In genomic region chr17:60525347-60525623, GRCh38 we compare ENCODE assay signal across 8 cellular contexts. TPM values are rescaled to one million over a fixed set of nuclear protein-coding genes. Genes with fewer than 3 reads are reported as not detected.
DNase-seq lines count a peak whose midpoint lies in the region; ATAC-seq and TF ChIP-seq lines count a peak whose summit lies in the region.

No MANE protein-coding gene starts in this region.

- peak overlapping the region; percentile 78; the same call in 1 of the 2 replicates for H3K27ac ChIP-seq in KMS-11
- H3K27ac ChIP-seq in upper lobe of right lung = peak overlapping the region; percentile 99

- H3K4me1 ChIP-seq in KMS-11 (ENCODE audit: low read depth, poor library complexity, severe bottlenecking) (peaks cover 18% of the 10 kb centered on the region), upper lobe of right lung (peaks cover 35% of the 10 kb centered on the region)

- H3K9me3 ChIP-seq in upper lobe of right lung = no peaks in the 10 kb centered on the region

- H3K36me3 ChIP-seq in KMS-11 (ENCODE audit: insufficient read depth) = no peaks in the 10 kb centered on the region
- peaks cover under 1% of the 10 kb centered on the region for H3K36me3 ChIP-seq in upper lobe of right lung

- peak overlapping the region; percentile 84 for H3K9ac ChIP-seq in KMS-11

- ATAC-seq in upper lobe of right lung = no peak
- no peak for ATAC-seq in GM19452 (IDR thresholded peaks at IDR 0.05; ENCODE audit: unreplicated experiment)
- no peak for ATAC-seq in GM21619 (IDR thresholded peaks at IDR 0.05; ENCODE audit: unreplicated experiment)

- TF ChIP-seq CTCF in GM12865 (IDR thresholded peaks at IDR 0.05; ENCODE audit: insufficient read depth, low read depth, low read length, missing control alignments) (no peak), KMS-11 (conservative IDR thresholded peaks at IDR 0.05; ENCODE audit: low read depth, low read length) (no peak), upper lobe of right lung (IDR thresholded peaks at IDR 0.05) (no peak)

- no peaks in the 10 kb centered on the region for H4K20me1 ChIP-seq in KMS-11 (ENCODE audit: insufficient read depth)

- H2AFZ ChIP-seq in KMS-11 (ENCODE audit: low read depth) = peak overlapping the region; percentile 86

- H3K27me3 ChIP-seq in KMS-11 (ENCODE audit: insufficient read depth, low read depth) = no peaks in the 10 kb centered on the region
- H3K27me3 ChIP-seq in upper lobe of right lung = no peaks in the 10 kb centered on the region

- peak overlapping the region; percentile 99 for H3K4me2 ChIP-seq in KMS-11

- H3K79me2 ChIP-seq in KMS-11 (ENCODE audit: insufficient read depth, low read depth) = peaks cover 61% of the 10 kb centered on the region

- peak overlapping the region; percentile 75 for H3K4me3 ChIP-seq in GM12865 (ENCODE audit: low read depth, low read length)
- H3K4me3 ChIP-seq in KMS-11 (IDR thresholded peaks at IDR 0.05; ENCODE audit: insufficient read depth, low read depth, low read length) = no peak overlapping the region
- H3K4me3 ChIP-seq in upper lobe of right lung = peak overlapping the region; percentile 95

- DNase-seq in GM12865 (ENCODE audit: low read depth) = no peak
- peak; percentile 16 for DNase-seq in cerebellum (ENCODE audit: low spot score)
- DNase-seq in medulla oblongata (ENCODE audit: extremely low spot score) = peak; percentile 56
- no peak for DNase-seq in upper lobe of right lung
- no peak for DNase-seq in stimulated activated CD4-positive, alpha-beta T cell treated with anti-CD3 and anti-CD28 coated beads, Interleukin-4, amount 100 ng/mL, for 24 hours

- intact Hi-C loops in upper lobe of right lung (cut with DNase I) = no loop called here

RNA-seq across cellular contexts. Expression of gene APPBP2, which starts 0.8 kb away (rescaled TPM):
- total RNA-seq in cerebellum = 60.2 TPM
- total RNA-seq in upper lobe of right lung = 43.6 TPM

Comparison
In these comparisons a context has a peak if more than half of its experiments do, and no peak if none do; other contexts are left out.
1. DNase-seq: peak in cerebellum (single experiment) and medulla oblongata (single experiment); none in GM12865 (single experiment), upper lobe of right lung (single experiment) and stimulated activated CD4-positive, alpha-beta T cell treated with anti-CD3 and anti-CD28 coated beads, Interleukin-4, amount 100 ng/mL, for 24 hours (single experiment).